1 cellular context compared by ENCODE assay signal in genomic region chr16:56851671-56852400, GRCh38.
TF ChIP-seq lines count a peak whose summit lies in the region.

No MANE protein-coding gene starts in this region.

TF ChIP-seq in GM23338, 12 proteins besides CTCF, POLR2A, EP300 and RAD21 (continued from another document):
- TF ChIP-seq ZNF462 (CRISPR knock-in tag; IDR thresholded peaks at IDR 0.05) (no peak), NANOG (IDR thresholded peaks at IDR 0.05; ENCODE audit: borderline replicate concordance) (no peak)
